In genomic region chr20:23920408-23920780, GRCh38 we compare ENCODE assay signal across 20 cellular contexts. TPM values are rescaled to one million over a fixed set of nuclear protein-coding genes. Genes with fewer than 3 reads are reported as not detected.
DNase-seq lines count a peak whose midpoint lies in the region; ATAC-seq and TF ChIP-seq lines count a peak whose summit lies in the region.
"Had no signal": no experiment of that assay in that cellular context is flagged by ENCODE, and none has a peak within 500 bp of the region (broad histone marks: within the 10 kb centered on the region; RNA-seq: fewer than 3 reads in every experiment).

No MANE protein-coding gene starts in this region.

- peak overlapping the region; percentile 9 for H3K27ac Mint-ChIP-seq in activated T-cell treated with anti-CD3 and anti-CD28 coated beads, Interleukin-2, amount 50 U/mL, for 24 hours
- H3K27ac Mint-ChIP-seq in stimulated activated naive CD8-positive, alpha-beta T cell treated with anti-CD3 and anti-CD28 coated beads, Interleukin-15, amount 100 ng/mL, for 72 hours: peak overlapping the region; percentile 33 to 59

- H3K4me1 Mint-ChIP-seq in activated T-cell treated with anti-CD3 and anti-CD28 coated beads, Interleukin-2, amount 50 U/mL, for 24 hours (ENCODE audit: low read depth): peaks cover 23% of the 10 kb centered on the region
- H3K4me1 Mint-ChIP-seq in stimulated activated naive CD8-positive, alpha-beta T cell treated with anti-CD3 and anti-CD28 coated beads, Interleukin-15, amount 100 ng/mL, for 72 hours: peaks cover 57% of the 10 kb centered on the region

- intact Hi-C loops in PC-9 (cut with micrococcal nuclease; ENCODE audit: unreplicated experiment): loop anchor here (1.0 to 10.0 kb wide), 4 partner anchors 40 to 1254 kb away; no protein-coding TSS in a partner anchor

- peaks cover 25% of the 10 kb centered on the region for H3F3A ChIP-seq in PC-9 (ENCODE audit: insufficient read depth, low read depth)

- peak; percentile 11 for ATAC-seq in stimulated activated naive CD8-positive, alpha-beta T cell treated with anti-CD3 and anti-CD28 coated beads, Interleukin-15, amount 100 ng/mL, for 72 hours
- ATAC-seq in HG03025 (IDR thresholded peaks at IDR 0.05; ENCODE audit: low FRiP score, unreplicated experiment): no peak
- ATAC-seq: GM12878, K562, right lobe of liver had no signal

- no peak overlapping the region for H3K4me3 Mint-ChIP-seq in activated T-cell treated with anti-CD3 and anti-CD28 coated beads, Interleukin-2, amount 50 U/mL, for 24 hours
- peak overlapping the region in 1 of 2 donors; percentile 27 for H3K4me3 Mint-ChIP-seq in stimulated activated naive CD8-positive, alpha-beta T cell treated with anti-CD3 and anti-CD28 coated beads, Interleukin-15, amount 100 ng/mL, for 72 hours

- H3K4me3 ChIP-seq in PC-9: no peak overlapping the region
- H3K4me3 ChIP-seq in foreskin fibroblast (ENCODE audit: low read depth in 1 of 2, low read length in 2 of 2): no peak overlapping the region
- H3K4me3 ChIP-seq: esophagus squamous epithelium, GM12878, K562, ovary, right lobe of liver had no signal

- H3K9me3 Mint-ChIP-seq in activated T-cell treated with anti-CD3 and anti-CD28 coated beads, Interleukin-2, amount 50 U/mL, for 24 hours: no peaks in the 10 kb centered on the region
- no peaks in the 10 kb centered on the region for H3K9me3 Mint-ChIP-seq in stimulated activated naive CD8-positive, alpha-beta T cell treated with anti-CD3 and anti-CD28 coated beads, Interleukin-15, amount 100 ng/mL, for 72 hours

- no peak for TF ChIP-seq CTCF in PC-9 (conservative IDR thresholded peaks at IDR 0.05)
- TF ChIP-seq CTCF in foreskin fibroblast (IDR thresholded peaks at IDR 0.05; ENCODE audit: low read depth, low read length): no peak

- H3K36me3 Mint-ChIP-seq in activated T-cell treated with anti-CD3 and anti-CD28 coated beads, Interleukin-2, amount 50 U/mL, for 24 hours (ENCODE audit: low read depth): no peaks in the 10 kb centered on the region

- POLR2A ChIA-PET in PC-9 (lab: Charles Lee; ENCODE audit: unreplicated experiment): interaction anchor here (0.6 kb wide), 1 partner anchor 182 kb away, joined by 3 read pairs; no protein-coding TSS in a partner anchor

- H3K9me3 ChIP-seq in PC-9 (ENCODE audit: insufficient read depth, low read depth): no peaks in the 10 kb centered on the region
- H3K9me3 ChIP-seq: Caco-2, esophagus squamous epithelium, ovary, right lobe of liver had no signal

- peaks cover 31% of the 10 kb centered on the region for H3K4me1 ChIP-seq in PC-9 (replicated peaks; ENCODE audit: insufficient read depth)
- H3K4me1 ChIP-seq: Caco-2, right lobe of liver had no signal

- H3K9me2 ChIP-seq in PC-9 (ENCODE audit: insufficient read depth): no peaks in the 10 kb centered on the region

- H3K36me3 ChIP-seq in PC-9 (ENCODE audit: low read depth): no peaks in the 10 kb centered on the region
- H3K36me3 ChIP-seq: esophagus squamous epithelium, ovary, right lobe of liver had no signal

- peak overlapping the region; percentile 47 for H3K27ac ChIP-seq in PC-9
- H3K27ac ChIP-seq: ovary, right lobe of liver had no signal

- CTCF ChIA-PET in PC-9 (lab: Charles Lee): interaction anchor here (0.7 to 0.8 kb wide), 2 partner anchors 252 to 1258 kb away, joined by 3 to 7 read pairs; no protein-coding TSS in a partner anchor

- H3K79me2 ChIP-seq in PC-9 (ENCODE audit: low read depth): no peaks in the 10 kb centered on the region

- peak overlapping the region; percentile 41 for H3K4me2 ChIP-seq in PC-9

- no peak overlapping the region for H2AFZ ChIP-seq in PC-9

- no TSS peak for BruUV-seq in PC-9 (replicated peaks; lab: Mats Ljungman, UMichigan)

- DNase-seq in activated T-cell treated with anti-CD3 and anti-CD28 coated beads, Interleukin-2, amount 50 U/mL, for 24 hours: no peak
- no peak for DNase-seq in activated T-cell treated with anti-CD3 and anti-CD28 coated beads, Interleukin-2, amount 50 U/mL, for 1 hour
- no peak for DNase-seq in PC-9
- DNase-seq in foreskin fibroblast: peak; percentile 9 to 44
- no peak for DNase-seq in stimulated activated naive CD8-positive, alpha-beta T cell treated with anti-CD3 and anti-CD28 coated beads, Interleukin-15, amount 100 ng/mL, for 72 hours
- no peak for DNase-seq in NCI-H510A treated with DMSO at 0.1 percent for 48 hours (lab: John Stamatoyannopoulos, UW)
- DNase-seq in NCI-H748 (lab: John Stamatoyannopoulos, UW; ENCODE audit: unreplicated experiment): no peak
- DNase-seq: Caco-2, esophagus squamous epithelium, GF-D8, glutamatergic neuron, NCI-H2081 treated with DMSO at 0.1 percent for 48 hours, ovary, RPMI8226 had no signal

- H3K27me3 ChIP-seq in PC-9 (ENCODE audit: insufficient read depth, low read depth): no peaks in the 10 kb centered on the region
- H3K27me3 ChIP-seq: ovary, right lobe of liver had no signal

- H3K27me3 Mint-ChIP-seq in activated T-cell treated with anti-CD3 and anti-CD28 coated beads, Interleukin-2, amount 50 U/mL, for 24 hours: peaks cover 2% of the 10 kb centered on the region
- H3K27me3 Mint-ChIP-seq in stimulated activated naive CD8-positive, alpha-beta T cell treated with anti-CD3 and anti-CD28 coated beads, Interleukin-15, amount 100 ng/mL, for 72 hours: no peaks in the 10 kb centered on the region

- H4K20me1 ChIP-seq in PC-9 (ENCODE audit: insufficient read depth): no peaks in the 10 kb centered on the region

RNA-seq across cellular contexts. Expression of gene CST5, which starts 40.8 kb away (rescaled TPM):
- 0.93 and 2.2 TPM in 2 replicates for total RNA-seq in PC-9 (2021)
- total RNA-seq: Caco-2, esophagus squamous epithelium, GM12878, K562, lower leg skin, ovary, right lobe of liver, urinary bladder had no signal

Comparison
In these comparisons a context has a peak if more than half of its experiments do, and no peak if none do; other contexts are left out.
1. DNase-seq: peak in foreskin fibroblast (2 of 2); none in activated T-cell treated with anti-CD3 and anti-CD28 coated beads, Interleukin-2, amount 50 U/mL, for 24 hours (single experiment), activated T-cell treated with anti-CD3 and anti-CD28 coated beads, Interleukin-2, amount 50 U/mL, for 1 hour (single experiment), PC-9 (0 of 2), stimulated activated naive CD8-positive, alpha-beta T cell treated with anti-CD3 and anti-CD28 coated beads, Interleukin-15, amount 100 ng/mL, for 72 hours (0 of 2), NCI-H510A treated with DMSO at 0.1 percent for 48 hours (single experiment) and NCI-H748 (single experiment).